In the genomic region with DNA sequence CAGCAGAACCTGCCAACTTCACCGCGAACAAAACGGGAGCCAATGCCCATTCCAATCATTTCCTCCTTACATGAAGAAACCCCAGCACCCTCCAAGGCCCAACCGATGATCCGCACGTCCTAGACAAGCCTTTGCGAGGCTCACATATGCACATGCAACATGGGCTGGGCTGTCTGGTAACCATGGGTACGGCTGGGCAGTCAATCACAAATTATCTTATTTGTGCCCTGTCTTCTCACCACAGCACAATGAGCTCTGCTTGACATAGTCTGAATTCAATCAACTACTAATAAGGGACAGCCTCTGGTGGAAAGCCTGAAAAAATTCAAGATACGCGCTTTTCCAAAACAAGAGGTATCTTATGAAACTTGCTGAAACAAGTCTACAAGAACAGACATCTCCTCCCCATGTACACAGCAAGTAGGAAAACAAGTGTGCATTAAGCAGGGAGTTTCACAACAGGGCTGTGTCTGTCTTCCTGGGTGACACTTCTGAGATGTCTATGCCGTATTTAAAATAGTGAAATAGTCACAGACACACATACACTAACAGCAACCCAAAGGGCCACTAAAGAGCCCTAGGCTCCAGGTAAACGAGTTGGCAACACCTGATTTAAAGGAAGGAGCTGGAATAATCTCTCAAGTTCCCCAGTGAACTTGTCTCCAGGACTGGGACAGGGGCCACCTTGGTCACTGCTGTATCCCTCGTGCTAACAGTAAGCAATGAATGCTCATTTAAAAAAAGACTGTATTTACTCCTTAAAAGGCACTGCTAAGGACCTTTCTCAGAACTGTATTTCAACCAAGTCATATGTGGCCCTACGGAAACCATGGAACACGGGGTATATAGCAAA, we compare ENCODE assay signal across 8 cellular contexts. TPM values are rescaled to one million over a fixed set of nuclear protein-coding genes. Genes with fewer than 3 reads are reported as not detected.
A peak's percentile ranks its signal among the peaks of the same experiment; 100 is the strongest.
DNase-seq lines count a peak whose midpoint lies in the region; ATAC-seq and TF ChIP-seq lines count a peak whose summit lies in the region.

No MANE protein-coding gene starts in this region.

- H3K4me3 ChIP-seq in HL-60 (replicated peaks; ENCODE audit: insufficient read depth, low read length), result peak overlapping the region; percentile 80
- peak overlapping the region; percentile 69 to 88 for H3K4me3 ChIP-seq in foreskin fibroblast (ENCODE audit: low read depth in 1 of 2, low read length in 2 of 2)

- no peak for ATAC-seq in activated B cell treated with CpG ODN at 0.5 μM for 24 hours (ENCODE audit: low read depth)
- no peak for ATAC-seq in GM19023 (IDR thresholded peaks at IDR 0.05; ENCODE audit: unreplicated experiment)
- ATAC-seq in GM21526 (IDR thresholded peaks at IDR 0.05; ENCODE audit: low FRiP score, unreplicated experiment), result no peak

- TF ChIP-seq CTCF in HL-60 (IDR thresholded peaks at IDR 0.05; ENCODE audit: insufficient read depth, low read length) (no peak), activated B cell treated with CpG ODN at 0.5 μM for 24 hours (IDR thresholded peaks at IDR 0.05) (no peak), foreskin fibroblast (IDR thresholded peaks at IDR 0.05; ENCODE audit: low read depth, low read length) (no peak)

- no peaks in the 10 kb centered on the region for H3K27me3 ChIP-seq in HL-60 (ENCODE audit: insufficient read depth, poor library complexity, severe bottlenecking)

- peaks cover 4% of the 10 kb centered on the region for H3K36me3 Mint-ChIP-seq in activated B cell treated with CpG ODN at 0.5 μM for 24 hours (ENCODE audit: low read depth)

- no peaks in the 10 kb centered on the region for H3K27me3 Mint-ChIP-seq in activated B cell treated with CpG ODN at 0.5 μM for 24 hours

- peak overlapping the region; percentile 97 for H3K4me3 Mint-ChIP-seq in activated B cell treated with CpG ODN at 0.5 μM for 24 hours

- CTCF ChIA-PET in activated B cell treated with CpG ODN at 0.5 μM for 24 hours (lab: Charles Lee), result no interaction called here

- POLR2A ChIA-PET in activated B cell treated with CpG ODN at 0.5 μM for 24 hours (lab: Charles Lee), result interaction anchor here (1.4 to 5.0 kb wide), 3 partner anchors 10 to 29 kb away, joined by 3 to 68 read pairs (median 44); partner anchors contain the start of genes GID8 and SLC17A9

- DNase-seq in AG20443 (ENCODE audit: low spot score) (peak; percentile 36), HL-60 (ENCODE audit: low read depth in 1 of 2, low spot score in 1 of 2) (peak in 1 of 2 experiments; percentile 41), activated B cell treated with CpG ODN at 0.5 μM for 24 hours (no peak), foreskin fibroblast (peak in 1 of 2 donors; percentile 60), retina (peak; percentile 30), NCI-H524 (lab: John Stamatoyannopoulos, UW) (no peak)

- no peaks in the 10 kb centered on the region for H3K9me3 Mint-ChIP-seq in activated B cell treated with CpG ODN at 0.5 μM for 24 hours

- H3K4me1 Mint-ChIP-seq in activated B cell treated with CpG ODN at 0.5 μM for 24 hours, result peaks cover 82% of the 10 kb centered on the region

- intact Hi-C loops in activated B cell treated with CpG ODN at 0.5 μM for 24 hours (cut with micrococcal nuclease), result loop anchor here (5.0 to 10.0 kb wide), 2 partner anchors 62 to 300 kb away; partner anchors contain the start of gene TCFL5

- peak overlapping the region; percentile 92 for H3K27ac ChIP-seq in HL-60 (replicated peaks)

- peak overlapping the region; percentile 93 for H3K27ac Mint-ChIP-seq in activated B cell treated with CpG ODN at 0.5 μM for 24 hours

RNA-seq across cellular contexts. Expression of gene DIDO1, which starts 1.5 kb away (rescaled TPM):
- 79.2 and 89.1 TPM in 2 replicates for total RNA-seq in activated B cell treated with CpG ODN at 0.5 μM for 24 hours

RNA-seq across cellular contexts. Expression of gene GID8, which starts 13.2 kb away (rescaled TPM):
- 40.9 and 43.1 TPM in 2 replicates for total RNA-seq in activated B cell treated with CpG ODN at 0.5 μM for 24 hours

RNA-seq across cellular contexts. Expression of gene SLC17A9, which starts 27.7 kb away (rescaled TPM):
- total RNA-seq in activated B cell treated with CpG ODN at 0.5 μM for 24 hours, result 45.0 and 47.6 TPM in 2 replicates

Comparison
In these comparisons a context has a peak if more than half of its experiments do, and no peak if none do; other contexts are left out.
1. DNase-seq: peak in AG20443 (single experiment) and retina (single experiment); none in activated B cell treated with CpG ODN at 0.5 μM for 24 hours (single experiment) and NCI-H524 (0 of 2).